35 cellular contexts compared by ENCODE assay signal in the genomic region with DNA sequence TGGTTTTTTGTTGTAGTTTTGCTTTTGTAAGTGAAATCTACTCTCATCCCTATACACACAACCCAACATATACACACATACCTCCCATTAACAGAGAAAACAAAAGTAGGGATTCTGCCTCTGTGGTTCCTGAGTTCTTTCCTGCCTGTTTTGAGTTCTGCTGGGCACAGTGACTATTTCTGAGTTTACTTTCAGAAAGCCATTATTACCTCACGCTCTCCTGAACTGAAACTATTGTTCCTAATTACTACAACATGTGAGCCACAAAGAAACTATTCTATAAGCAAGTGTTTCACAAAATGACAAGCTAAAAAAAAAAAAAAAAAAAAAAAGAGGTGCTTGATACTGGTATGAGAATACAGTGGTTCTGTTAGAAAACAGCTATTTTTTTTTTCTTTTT.
"Had no signal": no experiment of that assay in that cellular context is flagged by ENCODE, and none has a peak within 500 bp of the region (broad histone marks: within the 10 kb centered on the region; RNA-seq: fewer than 3 reads in every experiment).

No MANE protein-coding gene starts in this region.

- H3K4me3 ChIP-seq: K562, SJSA1 had no signal

- H3K36me3 ChIP-seq: SJSA1 had no signal

- H3K36me3 Mint-ChIP-seq: activated CD8-positive, alpha-beta memory T cell treated with anti-CD3 and anti-CD28 coated beads, Interleukin-2, amount 10 ng/mL, durations not matched to agents 7 days and 5 days; activated naive CD8-positive, alpha-beta T cell treated with anti-CD3 and anti-CD28 coated beads for 36 hours had no signal

- H3K27ac Mint-ChIP-seq: activated B cell treated with CpG ODN at 0.5 μM for 24 hours; activated CD4-positive, alpha-beta memory T cell treated with anti-CD3 and anti-CD28 coated beads, Interleukin-2, amount 10 ng/mL, durations not matched to agents 7 days and 5 days; activated CD8-positive, alpha-beta memory T cell treated with anti-CD3 and anti-CD28 coated beads, Interleukin-2, amount 10 ng/mL, durations not matched to agents 7 days and 5 days; activated naive CD8-positive, alpha-beta T cell treated with anti-CD3 and anti-CD28 coated beads for 36 hours; activated T-cell treated with anti-CD3 and anti-CD28 coated beads, Interleukin-2, amount 50 U/mL, for 72 hours; activated T-helper 17 cell treated with anti-CD3 and anti-CD28 coated beads, Interleukin-2, amount 50 U/mL, for 72 hours had no signal

- H3K9me3 ChIP-seq: SJSA1 had no signal

- DNase-seq: activated B cell treated with CpG ODN at 0.5 μM for 24 hours; activated CD4-positive, alpha-beta memory T cell treated with anti-CD3 and anti-CD28 coated beads, Interleukin-2, amount 10 ng/mL, durations not matched to agents 7 days and 5 days; activated CD4-positive, alpha-beta T cell treated with anti-CD3 and anti-CD28 coated beads for 1 hour; activated CD4-positive, alpha-beta T cell treated with anti-CD3 and anti-CD28 coated beads for 48 hours; activated CD8-positive, alpha-beta memory T cell treated with anti-CD3 and anti-CD28 coated beads for 24 hours; activated CD8-positive, alpha-beta memory T cell treated with anti-CD3 and anti-CD28 coated beads, Interleukin-2, amount 10 ng/mL, durations not matched to agents 7 days and 5 days; activated CD8-positive, alpha-beta memory T cell treated with anti-CD3 and anti-CD28 coated beads, Interleukin-2, amount 50 U/mL, for 48 hours; activated effector memory CD4-positive, alpha-beta T cell treated with anti-CD3 and anti-CD28 coated beads, Interleukin-2, amount 50 U/mL, for 16 hours; activated naive CD4-positive, alpha-beta T cell; activated naive CD4-positive, alpha-beta T cell treated with anti-CD3 and anti-CD28 coated beads, Interleukin-2, amount 50 U/mL, for 16 hours; activated naive CD8-positive, alpha-beta T cell treated with anti-CD3 and anti-CD28 coated beads for 36 hours; activated T-cell treated with anti-CD3 and anti-CD28 coated beads, Interleukin-2, amount 50 U/mL, for 72 hours; amniotic stem cell; aorta; caudate nucleus; cerebellar nuclear complex; NCI-H1092; NCI-H1436 treated with DMSO at 0.1 percent for 48 hours; NCI-H187; NCI-H2029 treated with DMSO at 0.1 percent for 48 hours; NCI-H2107; NCI-H2171; NCI-H510A; NCI-H526 treated with DMSO at 0.1 percent for 48 hours; NCI-H82; SHP77 treated with DMSO at 0.1 percent for 48 hours; SW 1271; T-helper 1 cell; T-helper 2 cell; T-helper 9 cell had no signal

- H3K27ac ChIP-seq: SJSA1, VCaP had no signal

- H3K4me3 Mint-ChIP-seq: activated B cell treated with CpG ODN at 0.5 μM for 24 hours; activated CD4-positive, alpha-beta memory T cell treated with anti-CD3 and anti-CD28 coated beads, Interleukin-2, amount 10 ng/mL, durations not matched to agents 7 days and 5 days; activated CD8-positive, alpha-beta memory T cell treated with anti-CD3 and anti-CD28 coated beads, Interleukin-2, amount 10 ng/mL, durations not matched to agents 7 days and 5 days; activated naive CD8-positive, alpha-beta T cell treated with anti-CD3 and anti-CD28 coated beads for 36 hours; activated T-cell treated with anti-CD3 and anti-CD28 coated beads, Interleukin-2, amount 50 U/mL, for 72 hours; activated T-helper 17 cell treated with anti-CD3 and anti-CD28 coated beads, Interleukin-2, amount 50 U/mL, for 72 hours had no signal

- H3K4me1 Mint-ChIP-seq: activated B cell treated with CpG ODN at 0.5 μM for 24 hours; activated CD4-positive, alpha-beta memory T cell treated with anti-CD3 and anti-CD28 coated beads, Interleukin-2, amount 10 ng/mL, durations not matched to agents 7 days and 5 days; activated CD8-positive, alpha-beta memory T cell treated with anti-CD3 and anti-CD28 coated beads, Interleukin-2, amount 10 ng/mL, durations not matched to agents 7 days and 5 days; activated naive CD8-positive, alpha-beta T cell treated with anti-CD3 and anti-CD28 coated beads for 36 hours; activated T-helper 17 cell treated with anti-CD3 and anti-CD28 coated beads, Interleukin-2, amount 50 U/mL, for 72 hours had no signal

- H3K9me3 Mint-ChIP-seq: activated naive CD8-positive, alpha-beta T cell treated with anti-CD3 and anti-CD28 coated beads for 36 hours had no signal

- H3K4me1 ChIP-seq: SJSA1 had no signal

- ATAC-seq: activated CD8-positive, alpha-beta memory T cell treated with anti-CD3 and anti-CD28 coated beads, Interleukin-2, amount 10 ng/mL, durations not matched to agents 7 days and 5 days; activated T-cell treated with anti-CD3 and anti-CD28 coated beads, Interleukin-2, amount 50 U/mL, for 72 hours; activated T-helper 17 cell treated with anti-CD3 and anti-CD28 coated beads, Interleukin-2, amount 50 U/mL, for 72 hours; K562; Panc1 had no signal

- H3K27me3 Mint-ChIP-seq: activated B cell treated with CpG ODN at 0.5 μM for 24 hours; activated CD4-positive, alpha-beta memory T cell treated with anti-CD3 and anti-CD28 coated beads, Interleukin-2, amount 10 ng/mL, durations not matched to agents 7 days and 5 days; activated CD8-positive, alpha-beta memory T cell treated with anti-CD3 and anti-CD28 coated beads, Interleukin-2, amount 10 ng/mL, durations not matched to agents 7 days and 5 days; activated naive CD8-positive, alpha-beta T cell treated with anti-CD3 and anti-CD28 coated beads for 36 hours; activated T-helper 17 cell treated with anti-CD3 and anti-CD28 coated beads, Interleukin-2, amount 50 U/mL, for 72 hours had no signal

- H3K27me3 ChIP-seq: SJSA1 had no signal
